In genomic region chr1:31795801-31796621, GRCh38 we compare ENCODE assay signal across 11 cellular contexts. TPM values are rescaled to one million over a fixed set of nuclear protein-coding genes. Genes with fewer than 3 reads are reported as not detected.
DNase-seq lines count a peak whose midpoint lies in the region; TF ChIP-seq lines count a peak whose summit lies in the region.
"Had no signal": no experiment of that assay in that cellular context is flagged by ENCODE, and none has a peak within 500 bp of the region (broad histone marks: within the 10 kb centered on the region; RNA-seq: fewer than 3 reads in every experiment).

No MANE protein-coding gene starts in this region.

- H3K27me3 Mint-ChIP-seq in endodermal cell (ENCODE audit: insufficient read depth), result peaks cover 2% of the 10 kb centered on the region

- no peaks in the 10 kb centered on the region for H3K36me3 Mint-ChIP-seq in endodermal cell (ENCODE audit: low read depth)

- DNase-seq in Daoy (ENCODE audit: low read depth) (peak; percentile 86), NCI-H146 treated with DMSO at 0.1 percent for 48 hours (lab: John Stamatoyannopoulos, UW; ENCODE audit: unreplicated experiment) (peak; percentile 3), astrocyte of the hippocampus (ENCODE audit: low read depth, low spot score) (peak; percentile 87), osteoblast (ENCODE audit: insufficient read length, low spot score, missing footprints) (peak; percentile 92), prostate gland (ENCODE audit: low spot score) (no peak), testis (no peak), endodermal cell (no peak), SKM-1 (lab: John Stamatoyannopoulos, UW; ENCODE audit: unreplicated experiment) (no peak)
- DNase-seq: effector memory CD4-positive, alpha-beta T cell; nephron progenitor cell; stimulated activated naive CD4-positive, alpha-beta T cell treated with Interleukin-2 at 50 U/mL for 16 hours had no signal

- intact Hi-C loops in prostate gland (cut with DNase I), result loop anchor here (10.0 kb wide), 1 partner anchor 169 kb away; no protein-coding TSS in a partner anchor
- intact Hi-C loops in testis (cut with DNase I; ENCODE audit: low total_unique reads), result no loop called here

- H2AFZ ChIP-seq in osteoblast (ENCODE audit: low read length), result no peak overlapping the region

- H3K4me1 ChIP-seq in osteoblast (ENCODE audit: insufficient read depth, low read length) (peaks cover 40% of the 10 kb centered on the region), prostate gland (replicated peaks) (no peaks in the 10 kb centered on the region), testis (no peaks in the 10 kb centered on the region), endodermal cell (ENCODE audit: control insufficient read depth, insufficient read depth, low read length) (peaks cover 9% of the 10 kb centered on the region)

- peaks cover 57% of the 10 kb centered on the region for H3K79me2 ChIP-seq in osteoblast (ENCODE audit: insufficient read depth, low read length)

- H3K4me3 ChIP-seq in osteoblast (ENCODE audit: insufficient read depth, low read length) (peak overlapping the region; percentile 97), prostate gland (no peak overlapping the region), testis (no peak overlapping the region), endodermal cell (ENCODE audit: low read length) (no peak overlapping the region)

- peaks cover 38% of the 10 kb centered on the region for H4K20me1 ChIP-seq in osteoblast (ENCODE audit: insufficient read depth, low read length)

- peak overlapping the region; percentile 91 for H3K4me2 ChIP-seq in osteoblast (ENCODE audit: insufficient read depth, low read length)

- H3K4me1 Mint-ChIP-seq in endodermal cell, result peaks cover 8% of the 10 kb centered on the region

- no peak overlapping the region for H3K9ac ChIP-seq in endodermal cell (ENCODE audit: extremely low read depth, low read length, poor library complexity, severe bottlenecking)

- peaks cover 56% of the 10 kb centered on the region for H3K36me3 ChIP-seq in osteoblast (ENCODE audit: insufficient read depth, low read length)
- H3K36me3 ChIP-seq in prostate gland, result no peaks in the 10 kb centered on the region
- H3K36me3 ChIP-seq in testis (ENCODE audit: low read depth, missing control alignments), result no peaks in the 10 kb centered on the region
- H3K36me3 ChIP-seq in endodermal cell (ENCODE audit: control insufficient read depth, insufficient read depth, low read length), result no peaks in the 10 kb centered on the region

- TF ChIP-seq POLR2A in prostate gland (IDR thresholded peaks at IDR 0.05), result no peak
- TF ChIP-seq POLR2A in testis (IDR thresholded peaks at IDR 0.05), result no peak

- H3K9me3 ChIP-seq in osteoblast (ENCODE audit: low read depth, low read length) (no peaks in the 10 kb centered on the region), prostate gland (no peaks in the 10 kb centered on the region), testis (no peaks in the 10 kb centered on the region), endodermal cell (ENCODE audit: control insufficient read depth, low read length) (no peaks in the 10 kb centered on the region)

- H3K27ac Mint-ChIP-seq in endodermal cell, result no peak overlapping the region

- H3K27me3 ChIP-seq in osteoblast (ENCODE audit: insufficient read depth, low read length), result no peaks in the 10 kb centered on the region
- no peaks in the 10 kb centered on the region for H3K27me3 ChIP-seq in prostate gland (replicated peaks; ENCODE audit: insufficient read depth)
- no peaks in the 10 kb centered on the region for H3K27me3 ChIP-seq in testis
- no peaks in the 10 kb centered on the region for H3K27me3 ChIP-seq in endodermal cell (ENCODE audit: control insufficient read depth, insufficient read depth, low read length, poor library complexity, severe bottlenecking)

- no peak overlapping the region for H3K4me3 Mint-ChIP-seq in endodermal cell
- H3K4me3 Mint-ChIP-seq: nephron progenitor cell had no signal

- peak overlapping the region; percentile 44 for H3K27ac ChIP-seq in osteoblast (ENCODE audit: low read depth, low read length)
- no peak overlapping the region for H3K27ac ChIP-seq in prostate gland
- no peak overlapping the region for H3K27ac ChIP-seq in testis
- no peak overlapping the region for H3K27ac ChIP-seq in endodermal cell (ENCODE audit: low read depth, low read length)

- WGBS in prostate gland, result 75% methylated on average over 13 of the region's 13 CpGs
- 76 to 86% methylated on average over 10 to 13 of the region's 13 CpGs for WGBS in testis, 2 donors
- WGBS in endodermal cell (ENCODE audit: insufficient coverage in 1 of 2, insufficient read length in 1 of 2), 2 experiments, result 92 to 93% methylated on average over 10 to 13 of the region's 13 CpGs

- H3K9me3 Mint-ChIP-seq in endodermal cell, result no peaks in the 10 kb centered on the region
- H3K9me3 Mint-ChIP-seq: nephron progenitor cell had no signal

- TF ChIP-seq CTCF in osteoblast (IDR thresholded peaks at IDR 0.05; ENCODE audit: extremely low read depth, low read depth, low read length), result peak; percentile 13
- TF ChIP-seq CTCF in prostate gland (IDR thresholded peaks at IDR 0.05), result no peak
- no peak for TF ChIP-seq CTCF in testis (IDR thresholded peaks at IDR 0.05)
- no peak for TF ChIP-seq CTCF in endodermal cell (conservative IDR thresholded peaks at IDR 0.05)

RNA-seq across cellular contexts. Expression of gene SPOCD1, which starts 19.8 kb away (rescaled TPM):
- 86.6 and 92.7 TPM in 2 replicates for total RNA-seq in Daoy (2014; rRNA removed; shearing (Covaris generic))
- total RNA-seq in osteoblast (58.6 and 67.8 TPM in 2 replicates), prostate gland (10 to 100 TPM in 1 of 2 donors, not detected in 1; 21.6 TPM), testis (10 to 100 TPM; 32.0 to 36.0 TPM), endodermal cell (1 to 10 TPM; 2.0 to 3.1 TPM)
- 22.0 TPM for polyA plus RNA-seq in testis (ENCODE audit: insufficient read depth, low read depth, low replicate concordance)
- 1.00 TPM for polyA plus RNA-seq in endodermal cell (2013, experiment 1 of 2)
- 1.4 TPM for polyA plus RNA-seq in endodermal cell (2013, experiment 2 of 2)

RNA-seq across cellular contexts. Expression of gene ADGRB2, which starts 31.9 kb away (rescaled TPM):
- total RNA-seq in Daoy (2014; rRNA removed; shearing (Covaris generic)), result 4.7 and 9.4 TPM in 2 replicates
- total RNA-seq in osteoblast (5.8 and 7.4 TPM in 2 replicates), prostate gland (10 to 100 TPM in 1 of 2 donors, 1 to 10 TPM in 1; 3.0 to 10.2 TPM), testis (10 to 100 TPM; 15.7 to 18.0 TPM), endodermal cell (10 to 100 TPM; 13.1 to 22.7 TPM)
- polyA plus RNA-seq in testis (ENCODE audit: insufficient read depth, low read depth, low replicate concordance), result 11.8 TPM
- 37.3 TPM for polyA plus RNA-seq in endodermal cell (2013, experiment 1 of 2)
- 34.7 TPM for polyA plus RNA-seq in endodermal cell (2013, experiment 2 of 2)

Comparison
In these comparisons a context has a peak if more than half of its experiments do, and no peak if none do; other contexts are left out.
1. DNase-seq: peak in Daoy (single experiment), NCI-H146 treated with DMSO at 0.1 percent for 48 hours (single experiment), astrocyte of the hippocampus (single experiment) and osteoblast (single experiment); none in prostate gland (single experiment), testis (single experiment), endodermal cell (single experiment) and SKM-1 (single experiment).